ENCODE assay signal across 9 cellular contexts in the genomic region with DNA sequence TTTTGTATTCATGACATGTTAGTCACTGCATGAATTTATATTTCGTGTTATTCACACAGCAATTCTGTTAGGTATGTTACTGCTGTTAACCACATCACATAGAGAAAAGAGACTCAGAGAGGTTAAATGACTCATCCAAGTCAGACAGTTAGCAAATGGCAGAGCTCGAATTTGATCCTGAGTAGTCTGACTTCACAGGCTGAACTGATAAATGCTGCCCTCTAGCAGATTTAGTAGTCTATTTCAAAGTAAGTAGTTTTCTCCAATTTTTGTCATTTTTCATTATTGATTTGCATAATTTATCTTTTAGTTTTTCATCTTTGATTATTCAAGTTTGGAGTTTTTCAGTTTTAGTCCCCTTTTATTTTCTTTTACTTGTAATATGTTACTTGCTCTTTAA. TPM values are rescaled to one million over a fixed set of nuclear protein-coding genes. Genes with fewer than 3 reads are reported as not detected.
DNase-seq lines count a peak whose midpoint lies in the region; ATAC-seq, FAIRE-seq and TF ChIP-seq lines count a peak whose summit lies in the region.
"Had no signal": no experiment of that assay in that cellular context is flagged by ENCODE, and none has a peak within 500 bp of the region (broad histone marks: within the 10 kb centered on the region; RNA-seq: fewer than 3 reads in every experiment).

No MANE protein-coding gene starts in this region.

- peaks cover 0 to 7% (median 0%) of the 10 kb centered on the region in 3 donors for H3K36me3 Mint-ChIP-seq in naive thymus-derived CD8-positive, alpha-beta T cell

- H3K27me3 ChIP-seq in NT2/D1 (ENCODE audit: insufficient read depth, insufficient read length) (no peaks in the 10 kb centered on the region), K562 (ENCODE audit: control insufficient read depth in 2 of 2, insufficient read depth in 2 of 2, low read length in 2 of 2) (no peaks in the 10 kb centered on the region)
- H3K27me3 ChIP-seq: upper lobe of left lung had no signal

- H3K27me3 Mint-ChIP-seq in naive thymus-derived CD8-positive, alpha-beta T cell = no peaks in the 10 kb centered on the region

- ATAC-seq in GM19328 (IDR thresholded peaks at IDR 0.05; ENCODE audit: unreplicated experiment) (peak; percentile 98), HG03139 (IDR thresholded peaks at IDR 0.05; ENCODE audit: unreplicated experiment) (peak; percentile 100), K562 (peak; percentile 88)
- ATAC-seq in naive thymus-derived CD8-positive, alpha-beta T cell = peak; percentile 100

- peaks cover 0 to 5% (median 3%) of the 10 kb centered on the region in 4 donors for H3K4me1 Mint-ChIP-seq in naive thymus-derived CD8-positive, alpha-beta T cell

- H3K9ac ChIP-seq in NT2/D1 (ENCODE audit: insufficient read length, low read depth) = no peak overlapping the region
- no peak overlapping the region for H3K9ac ChIP-seq in K562 (ENCODE audit: insufficient read depth in 1 of 2, low read depth in 2 of 2, low read length in 2 of 2)

- no TSS peak for BruUV-seq in K562 (replicated peaks; lab: Mats Ljungman, UMichigan)

- no peak for TF ChIP-seq EP300 in K562 (IDR thresholded peaks at IDR 0.05; ENCODE audit: low read length)

- H3K4me3 ChIP-seq in NT2/D1 (ENCODE audit: insufficient read length, low read depth) (no peak overlapping the region), K562 (no peak overlapping the region)
- H3K4me3 ChIP-seq: upper lobe of left lung had no signal

- H3K4me3 Mint-ChIP-seq in naive thymus-derived CD8-positive, alpha-beta T cell = no peak overlapping the region

- CTCF ChIA-PET in K562 (lab: Yijun Ruan, JAX; ENCODE audit: low intra/inter-chr PET ratio) = no interaction called here

- TF ChIP-seq POLR2A in K562 (conservative IDR thresholded peaks at IDR 0.05) = no peak

- in situ Hi-C loops in K562 (cut with MboI) = no loop called here

- no peaks in the 10 kb centered on the region for H3K36me3 ChIP-seq in NT2/D1 (ENCODE audit: insufficient read depth, insufficient read length, low read length)
- no peaks in the 10 kb centered on the region for H3K36me3 ChIP-seq in K562 (ENCODE audit: control insufficient read depth, insufficient read depth, low read length)

- TF ChIP-seq CTCF in K562 (IDR thresholded peaks at IDR 0.05 in 2 of 3, conservative IDR thresholded peaks at IDR 0.05 in 1 of 3; ENCODE audit: insufficient read depth in 2 of 3, low read depth in 1 of 3, low read length in 3 of 3) = peak; percentile 21 to 51 (median 35); a peak in 3 of 6 replicates

- no peak overlapping the region for H2AFZ ChIP-seq in K562 (ENCODE audit: low read depth, low read length)

- no peak overlapping the region for H3K27ac ChIP-seq in K562 (ENCODE audit: extremely low read depth, low read depth, low read length)
- H3K27ac ChIP-seq: upper lobe of left lung had no signal

- H3K79me2 ChIP-seq in K562 (ENCODE audit: control insufficient read depth, insufficient read depth, low read length) = no peaks in the 10 kb centered on the region

- H4K20me1 ChIP-seq in K562 (replicated peaks; ENCODE audit: control insufficient read depth, insufficient read depth, low read length) = no peaks in the 10 kb centered on the region

- H3K4me2 ChIP-seq in K562 (ENCODE audit: insufficient read depth, low read length) = no peak overlapping the region

- no peak overlapping the region for H3K27ac Mint-ChIP-seq in naive thymus-derived CD8-positive, alpha-beta T cell

- DNase-seq in NCI-H146 (lab: John Stamatoyannopoulos, UW) (peak; percentile 30), NCI-H146 treated with DMSO at 0.1 percent for 48 hours (lab: John Stamatoyannopoulos, UW; ENCODE audit: unreplicated experiment) (no peak), NT2/D1 (ENCODE audit: low read depth, low spot score) (peak; percentile 1), K562 (ENCODE audit: extremely low read depth in 1 of 4, low spot score in 3 of 4) (peak; percentile 16 to 59 (median 25)), mucosa of gallbladder (ENCODE audit: low spot score) (no peak)
- DNase-seq in naive thymus-derived CD8-positive, alpha-beta T cell = peak in 7 of 10 donors; percentile 7 to 66 (median 43)
- DNase-seq: upper lobe of left lung had no signal

- H3K9me3 ChIP-seq in NT2/D1 (ENCODE audit: insufficient read depth, low read length) (no peaks in the 10 kb centered on the region), K562 (replicated peaks; ENCODE audit: control insufficient read depth, insufficient read depth, low read depth, low read length) (no peaks in the 10 kb centered on the region)
- H3K9me3 ChIP-seq: upper lobe of left lung had no signal

- H3K4me1 ChIP-seq in NT2/D1 (ENCODE audit: insufficient read depth, insufficient read length) = no peaks in the 10 kb centered on the region
- no peaks in the 10 kb centered on the region for H3K4me1 ChIP-seq in K562 (replicated peaks in 1 of 2; ENCODE audit: control insufficient read depth in 2 of 2, insufficient read depth in 2 of 2, low read length in 2 of 2)
- H3K4me1 ChIP-seq: upper lobe of left lung had no signal

- intact Hi-C loops in K562 (cut with micrococcal nuclease) = no loop called here

- WGBS in K562 (ENCODE audit: insufficient coverage, low coverage, missing lambda C conversion rate) = 0% methylated on average over 2 of the region's 2 CpGs

- peak; percentile 89 for FAIRE-seq in K562 (lab: Jason Lieb, UNC)

- POLR2A ChIA-PET in K562 (lab: Yijun Ruan, JAX) = interaction anchor here (0.6 to 0.7 kb wide), 2 partner anchors 12 to 13 kb away, joined by 3 read pairs; no protein-coding TSS in a partner anchor
- POLR2A ChIA-PET in naive thymus-derived CD8-positive, alpha-beta T cell (lab: Charles Lee) = no interaction called here

- TF ChIP-seq RAD21 in K562 (CRISPR knock-in tag; conservative IDR thresholded peaks at IDR 0.05 in 1 of 2, IDR thresholded peaks at IDR 0.05 in 1 of 2) = peak in 1 of 2 experiments; percentile 44; a peak in 2 of 4 replicates

- no peaks in the 10 kb centered on the region for H3K9me1 ChIP-seq in K562 (ENCODE audit: control insufficient read depth, insufficient read depth, low read length)

- H3K9me3 Mint-ChIP-seq in naive thymus-derived CD8-positive, alpha-beta T cell = no peaks in the 10 kb centered on the region

TF ChIP-seq in K562, 482 proteins besides CTCF, POLR2A, EP300 and RAD21 (continues in another document):
- 0 out of 2 replicates have a peak, but pooled peaks have one; percentile 50 for TF ChIP-seq HMBOX1 (IDR thresholded peaks at IDR 0.05)
- peak; percentile 82 for TF ChIP-seq FOSL1 (tag; conservative IDR thresholded peaks at IDR 0.05)
- no peak for TF ChIP-seq SIRT6 (IDR thresholded peaks at IDR 0.05; ENCODE audit: low read depth, low read length)
- TF ChIP-seq, protein P1, sequence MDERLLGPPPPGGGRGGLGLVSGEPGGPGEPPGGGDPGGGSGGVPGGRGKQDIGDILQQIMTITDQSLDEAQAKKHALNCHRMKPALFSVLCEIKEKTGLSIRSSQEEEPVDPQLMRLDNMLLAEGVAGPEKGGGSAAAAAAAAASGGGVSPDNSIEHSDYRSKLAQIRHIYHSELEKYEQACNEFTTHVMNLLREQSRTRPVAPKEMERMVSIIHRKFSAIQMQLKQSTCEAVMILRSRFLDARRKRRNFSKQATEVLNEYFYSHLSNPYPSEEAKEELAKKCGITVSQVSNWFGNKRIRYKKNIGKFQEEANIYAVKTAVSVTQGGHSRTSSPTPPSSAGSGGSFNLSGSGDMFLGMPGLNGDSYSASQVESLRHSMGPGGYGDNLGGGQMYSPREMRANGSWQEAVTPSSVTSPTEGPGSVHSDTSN (CRISPR knock-in tag; IDR thresholded peaks at IDR 0.05; ENCODE audit: low read depth) = no peak
- TF ChIP-seq, protein P1 (tag; conservative IDR thresholded peaks at IDR 0.05; ENCODE audit: low read depth) = 0 out of 2 replicates have a peak, but pooled peaks have one; percentile 11
- TF ChIP-seq FOS (IDR thresholded peaks at IDR 0.05; ENCODE audit: extremely low read depth, insufficient read length) = peak; percentile 6

RNA-seq across cellular contexts. Expression of gene WDR7, which starts 58.3 kb away (rescaled TPM):
- 31.4 and 76.2 TPM in 2 replicates for total RNA-seq in K562 (2011; cell fraction: chromatin; rRNA removed; ENCODE audit: low replicate concordance)
- 10.5 and 11.4 TPM in 2 replicates for total RNA-seq in K562 (2011; cell fraction: nucleolus; rRNA removed)
- total RNA-seq in K562 (2011; cell fraction: nucleoplasm; rRNA removed) = 25.4 and 27.6 TPM in 2 replicates
- 6.9 and 7.5 TPM in 2 replicates for total RNA-seq in K562 (2014; rRNA removed)
- total RNA-seq in K562 (2014; rRNA removed; fragmentation: Illumina TruSeq; extraction: Trizol) = 9.4 and 9.6 TPM in 2 replicates
- total RNA-seq in K562 (2015; rRNA removed; fragmentation: Illumina TruSeq; extraction: Trizol) = 9.0 and 11.0 TPM in 2 replicates
- total RNA-seq in K562 (2021) = 6.6 and 7.4 TPM in 2 replicates
- 2.7 and 5.3 TPM in 2 replicates for polyA plus RNA-seq in K562 (2011; rRNA removed)
- polyA plus RNA-seq in K562 (2011; cell fraction: cytosol; rRNA removed) = 2.6 and 4.7 TPM in 2 replicates
- 6.2 and 9.5 TPM in 2 replicates for polyA plus RNA-seq in K562 (2011; cell fraction: nucleus; rRNA removed)
- polyA plus RNA-seq in K562 (2012) = 4.0 and 5.5 TPM in 2 replicates
- polyA plus RNA-seq in K562 (2014; fragmentation: Illumina TruSeq; extraction: Trizol) = 3.9 and 4.6 TPM in 2 replicates
- 1 to 10 TPM; 1.4 to 2.1 TPM for polyA plus RNA-seq in K562 (2014; fragmentation: Nextera tagmentation; extraction: Ambion mirVana)
- polyA plus RNA-seq in K562 (2014; rRNA removed) = 2.1 and 4.9 TPM in 2 replicates
- 39.9 and 46.8 TPM in 2 replicates for polyA minus RNA-seq in K562 (2011; rRNA and poly(A)+ RNA removed)
- 3.0 and 7.3 TPM in 2 replicates for polyA minus RNA-seq in K562 (2011; cell fraction: cytosol; rRNA and poly(A)+ RNA removed)
- 24.4 and 36.3 TPM in 2 replicates for polyA minus RNA-seq in K562 (2011; cell fraction: nucleus; rRNA and poly(A)+ RNA removed)
- total RNA-seq in naive thymus-derived CD8-positive, alpha-beta T cell = 10 to 100 TPM; 34.0 to 42.7 TPM
- polyA plus RNA-seq in naive thymus-derived CD8-positive, alpha-beta T cell = 10 to 100 TPM; 17.8 to 27.1 (median 21.8) TPM
- 20.4 TPM for total RNA-seq in mucosa of gallbladder

Comparison
In these comparisons a context has a peak if more than half of its experiments do, and no peak if none do; other contexts are left out.
1. DNase-seq: peak in NCI-H146 (single experiment), NT2/D1 (single experiment), K562 (4 of 4) and naive thymus-derived CD8-positive, alpha-beta T cell (7 of 10); none in NCI-H146 treated with DMSO at 0.1 percent for 48 hours (single experiment) and mucosa of gallbladder (single experiment).
2. Peak in every context shown above with its lines, with median percentiles within 50 percentile points of each other: ATAC-seq.